Comparison of ENCODE assay signal across 17 cellular contexts in genomic region chr12:87924149-87924548, GRCh38.
"Had no signal": no experiment of that assay in that cellular context is flagged by ENCODE, and none has a peak within 500 bp of the region (broad histone marks: within the 10 kb centered on the region; RNA-seq: fewer than 3 reads in every experiment).

No MANE protein-coding gene starts in this region.

- H3K27me3 ChIP-seq: ascending aorta, neutrophil, right atrium auricular region, testis, upper lobe of left lung had no signal

- H3K36me3 ChIP-seq: ascending aorta, neutrophil, right atrium auricular region, upper lobe of left lung had no signal

- H3K9me3 Mint-ChIP-seq: activated T-helper 17 cell treated with anti-CD3 and anti-CD28 coated beads, Interleukin-2, amount 50 U/mL, for 72 hours; stimulated activated naive CD8-positive, alpha-beta T cell treated with anti-CD3 and anti-CD28 coated beads, Interleukin-15, Interleukin-2, amounts not matched to agents 100 ng/mL and 50 ng/mL, for 24 hours had no signal

- H3K4me1 ChIP-seq: ascending aorta, right atrium auricular region, testis, upper lobe of left lung had no signal

- H3K4me3 ChIP-seq: ascending aorta, coronary artery, right atrium auricular region, testis, upper lobe of left lung had no signal

- H3K27ac ChIP-seq: ascending aorta, coronary artery, neutrophil, right atrium auricular region, testis, upper lobe of left lung had no signal

- DNase-seq: activated CD4-positive, CD25-positive, alpha-beta regulatory T cell treated with anti-CD3 and anti-CD28 coated beads, Interleukin-2, amount 50 U/mL, for 72 hours; activated naive CD4-positive, alpha-beta T cell treated with Interleukin-2 at 50 U/mL for 16 hours; effector CD8-positive, alpha-beta T cell; islet precursor cell; naive thymus-derived CD8-positive, alpha-beta T cell; posterior cingulate gyrus; small intestine; T-helper 1 cell; testis; upper lobe of left lung had no signal

- H3K9me3 ChIP-seq: ascending aorta, neutrophil, right atrium auricular region, testis, upper lobe of left lung had no signal

- H3K27ac Mint-ChIP-seq: activated T-helper 17 cell treated with anti-CD3 and anti-CD28 coated beads, Interleukin-2, amount 50 U/mL, for 72 hours; naive thymus-derived CD8-positive, alpha-beta T cell; stimulated activated naive CD8-positive, alpha-beta T cell treated with anti-CD3 and anti-CD28 coated beads, Interleukin-15, Interleukin-2, amounts not matched to agents 100 ng/mL and 50 ng/mL, for 24 hours had no signal

- H3K4me1 Mint-ChIP-seq: activated T-helper 17 cell treated with anti-CD3 and anti-CD28 coated beads, Interleukin-2, amount 50 U/mL, for 72 hours; naive thymus-derived CD8-positive, alpha-beta T cell had no signal

- H3K4me3 Mint-ChIP-seq: activated T-helper 17 cell treated with anti-CD3 and anti-CD28 coated beads, Interleukin-2, amount 50 U/mL, for 72 hours; naive thymus-derived CD8-positive, alpha-beta T cell; stimulated activated naive CD8-positive, alpha-beta T cell treated with anti-CD3 and anti-CD28 coated beads, Interleukin-15, Interleukin-2, amounts not matched to agents 100 ng/mL and 50 ng/mL, for 24 hours had no signal

- H3K36me3 Mint-ChIP-seq: naive thymus-derived CD8-positive, alpha-beta T cell had no signal

- H3K27me3 Mint-ChIP-seq: activated T-helper 17 cell treated with anti-CD3 and anti-CD28 coated beads, Interleukin-2, amount 50 U/mL, for 72 hours; stimulated activated naive CD8-positive, alpha-beta T cell treated with anti-CD3 and anti-CD28 coated beads, Interleukin-15, Interleukin-2, amounts not matched to agents 100 ng/mL and 50 ng/mL, for 24 hours had no signal

- FAIRE-seq: endothelial cell of umbilical vein, small intestine had no signal
